8 cellular contexts compared by ENCODE assay signal in genomic region chr17:59859444-59860025, GRCh38. TPM values are rescaled to one million over a fixed set of nuclear protein-coding genes. Genes with fewer than 3 reads are reported as not detected.
DNase-seq lines count a peak whose midpoint lies in the region; ATAC-seq and TF ChIP-seq lines count a peak whose summit lies in the region.

No MANE protein-coding gene starts in this region.

- H3K4me1 ChIP-seq in OCI-LY1 (ENCODE audit: insufficient read depth, low read length, severe bottlenecking), result peaks cover 10% of the 10 kb centered on the region

- no peak overlapping the region for H3K4me2 ChIP-seq in OCI-LY1 (ENCODE audit: low read length)

- no peak overlapping the region for H2AFZ ChIP-seq in OCI-LY1 (ENCODE audit: low read length)

- CTCF ChIA-PET in activated CD4-positive, alpha-beta T cell treated with anti-CD3 and anti-CD28 coated beads for 36 hours (lab: Charles Lee), result interaction anchor here (0.6 to 2.0 kb wide), 18 partner anchors 10 to 224 kb away, joined by 3 to 22 read pairs (median 4); partner anchors contain the start of genes PTRH2 and VMP1

- H3K9ac ChIP-seq in OCI-LY1 (ENCODE audit: low read length), result no peak overlapping the region

- peak overlapping the region; percentile 37 for H3K27ac Mint-ChIP-seq in activated CD4-positive, alpha-beta T cell treated with anti-CD3 and anti-CD28 coated beads for 36 hours
- no peak overlapping the region for H3K27ac Mint-ChIP-seq in activated T-helper 2 cell treated with anti-CD3 and anti-CD28 coated beads, Interferon-gamma antibody, Interleukin-2, Interleukin-4, amounts not matched to agents 10 μg/mL and 5 μg/mL and 100 μg/mL, durations not matched to agents 14 hours and 24 hours and 36 hours

- peak; percentile 60 for ATAC-seq in activated CD4-positive, alpha-beta T cell treated with anti-CD3 and anti-CD28 coated beads for 36 hours
- ATAC-seq in GM18909 (IDR thresholded peaks at IDR 0.05; ENCODE audit: poor library complexity, unreplicated experiment), result no peak

- no peaks in the 10 kb centered on the region for H3K27me3 ChIP-seq in OCI-LY1 (ENCODE audit: insufficient read depth, low read length)

- no peaks in the 10 kb centered on the region for H3K27me3 Mint-ChIP-seq in activated CD4-positive, alpha-beta T cell treated with anti-CD3 and anti-CD28 coated beads for 36 hours
- H3K27me3 Mint-ChIP-seq in activated T-helper 2 cell treated with anti-CD3 and anti-CD28 coated beads, Interferon-gamma antibody, Interleukin-2, Interleukin-4, amounts not matched to agents 10 μg/mL and 5 μg/mL and 100 μg/mL, durations not matched to agents 14 hours and 24 hours and 36 hours (ENCODE audit: low read depth), result no peaks in the 10 kb centered on the region

- no peaks in the 10 kb centered on the region for H4K20me1 ChIP-seq in OCI-LY1 (ENCODE audit: insufficient read depth, low read length)

- no peak overlapping the region for H3K4me3 ChIP-seq in OCI-LY1 (ENCODE audit: low read depth, low read length, poor library complexity, severe bottlenecking)

- no peaks in the 10 kb centered on the region for H3K79me2 ChIP-seq in OCI-LY1 (ENCODE audit: insufficient read depth, low read length)

- peaks cover 9% of the 10 kb centered on the region; the same call in 1 of the 2 replicates for H3F3A ChIP-seq in OCI-LY1 (ENCODE audit: insufficient read depth, low read length)

- TF ChIP-seq CTCF in OCI-LY1 (IDR thresholded peaks at IDR 0.05; ENCODE audit: low read length), result peak; percentile 62

- no peaks in the 10 kb centered on the region for H3K9me3 ChIP-seq in OCI-LY1 (ENCODE audit: low read length)

- H3K4me1 Mint-ChIP-seq in activated CD4-positive, alpha-beta T cell treated with anti-CD3 and anti-CD28 coated beads for 36 hours, result peaks cover 20% of the 10 kb centered on the region
- peaks cover 9% of the 10 kb centered on the region for H3K4me1 Mint-ChIP-seq in activated T-helper 2 cell treated with anti-CD3 and anti-CD28 coated beads, Interferon-gamma antibody, Interleukin-2, Interleukin-4, amounts not matched to agents 10 μg/mL and 5 μg/mL and 100 μg/mL, durations not matched to agents 14 hours and 24 hours and 36 hours (ENCODE audit: low read depth)

- H3K27ac ChIP-seq in OCI-LY1 (ENCODE audit: low read depth, low read length, poor library complexity, severe bottlenecking), result peak overlapping the region; percentile 41

- no peaks in the 10 kb centered on the region for H3K9me3 Mint-ChIP-seq in activated CD4-positive, alpha-beta T cell treated with anti-CD3 and anti-CD28 coated beads for 36 hours (ENCODE audit: low read depth)
- H3K9me3 Mint-ChIP-seq in activated T-helper 2 cell treated with anti-CD3 and anti-CD28 coated beads, Interferon-gamma antibody, Interleukin-2, Interleukin-4, amounts not matched to agents 10 μg/mL and 5 μg/mL and 100 μg/mL, durations not matched to agents 14 hours and 24 hours and 36 hours, result no peaks in the 10 kb centered on the region

- H3K36me3 ChIP-seq in OCI-LY1 (ENCODE audit: insufficient read depth, low read length), result peaks cover 25% of the 10 kb centered on the region

- DNase-seq in activated CD4-positive, alpha-beta T cell treated with anti-CD3 and anti-CD28 coated beads for 36 hours, result no peak
- no peak for DNase-seq in activated CD4-positive, alpha-beta T cell treated with anti-CD3 and anti-CD28 coated beads, Interleukin-2, amount 50 U/mL, for 1 hour
- DNase-seq in dermis microvascular lymphatic vessel endothelial cell (ENCODE audit: low read depth in 2 of 2) (peak; percentile 64 to 72), non-pigmented ciliary epithelial cell (ENCODE audit: low read depth) (peak; percentile 24), mucosa of gallbladder (ENCODE audit: low spot score) (no peak)
- no peak for DNase-seq in activated T-helper 2 cell treated with anti-CD3 and anti-CD28 coated beads, Interferon-gamma antibody, Interleukin-2, Interleukin-4, amounts not matched to agents 10 μg/mL and 5 μg/mL and 100 μg/mL, durations not matched to agents 14 hours and 24 hours and 36 hours (ENCODE audit: low spot score)

- intact Hi-C loops in activated CD4-positive, alpha-beta T cell treated with anti-CD3 and anti-CD28 coated beads for 36 hours (cut with DNase I, micrococcal nuclease), result loop anchor here (1.0 kb wide), 2 partner anchors 106 to 112 kb away; no protein-coding TSS in a partner anchor
- intact Hi-C loops in activated T-helper 2 cell treated with anti-CD3 and anti-CD28 coated beads, Interferon-gamma antibody, Interleukin-2, Interleukin-4, amounts not matched to agents 10 μg/mL and 5 μg/mL and 100 μg/mL, durations not matched to agents 14 hours and 24 hours and 36 hours (cut with micrococcal nuclease), result loop anchor here (1.0 kb wide), 1 partner anchor 106 kb away; no protein-coding TSS in a partner anchor

- H3K36me3 Mint-ChIP-seq in activated CD4-positive, alpha-beta T cell treated with anti-CD3 and anti-CD28 coated beads for 36 hours (ENCODE audit: low read depth), result peaks cover 6% of the 10 kb centered on the region
- peaks cover 21% of the 10 kb centered on the region for H3K36me3 Mint-ChIP-seq in activated T-helper 2 cell treated with anti-CD3 and anti-CD28 coated beads, Interferon-gamma antibody, Interleukin-2, Interleukin-4, amounts not matched to agents 10 μg/mL and 5 μg/mL and 100 μg/mL, durations not matched to agents 14 hours and 24 hours and 36 hours (ENCODE audit: low read depth)

- H3K4me3 Mint-ChIP-seq in activated CD4-positive, alpha-beta T cell treated with anti-CD3 and anti-CD28 coated beads for 36 hours, result no peak overlapping the region
- H3K4me3 Mint-ChIP-seq in activated T-helper 2 cell treated with anti-CD3 and anti-CD28 coated beads, Interferon-gamma antibody, Interleukin-2, Interleukin-4, amounts not matched to agents 10 μg/mL and 5 μg/mL and 100 μg/mL, durations not matched to agents 14 hours and 24 hours and 36 hours (ENCODE audit: low read depth), result no peak overlapping the region

- no peaks in the 10 kb centered on the region for H3K9me2 ChIP-seq in OCI-LY1 (ENCODE audit: low read depth, low read length)

- POLR2A ChIA-PET in activated CD4-positive, alpha-beta T cell treated with anti-CD3 and anti-CD28 coated beads for 36 hours (lab: Charles Lee), result interaction anchor here (0.6 to 1.1 kb wide), 3 partner anchors 18 to 107 kb away, joined by 3 to 5 read pairs (median 4); no protein-coding TSS in a partner anchor

RNA-seq across cellular contexts. Expression of gene TUBD1, which starts 33.2 kb away (rescaled TPM):
- total RNA-seq in activated CD4-positive, alpha-beta T cell treated with anti-CD3 and anti-CD28 coated beads for 36 hours, result 10 to 100 TPM; 10.6 to 11.0 TPM
- 8.3 and 9.6 TPM in 2 replicates for total RNA-seq in dermis microvascular lymphatic vessel endothelial cell
- total RNA-seq in activated T-helper 2 cell treated with anti-CD3 and anti-CD28 coated beads, Interferon-gamma antibody, Interleukin-2, Interleukin-4, amounts not matched to agents 10 μg/mL and 5 μg/mL and 100 μg/mL, durations not matched to agents 14 hours and 24 hours and 36 hours, result 8.2 and 9.3 TPM in 2 replicates
- total RNA-seq in mucosa of gallbladder, result 8.6 TPM

RNA-seq across cellular contexts. Expression of gene RPS6KB1, which starts 33.4 kb away (rescaled TPM):
- 10 to 100 TPM; 52.6 to 54.5 TPM for total RNA-seq in activated CD4-positive, alpha-beta T cell treated with anti-CD3 and anti-CD28 coated beads for 36 hours
- total RNA-seq in dermis microvascular lymphatic vessel endothelial cell (16.6 and 16.8 TPM in 2 replicates), mucosa of gallbladder (27.3 TPM)
- total RNA-seq in activated T-helper 2 cell treated with anti-CD3 and anti-CD28 coated beads, Interferon-gamma antibody, Interleukin-2, Interleukin-4, amounts not matched to agents 10 μg/mL and 5 μg/mL and 100 μg/mL, durations not matched to agents 14 hours and 24 hours and 36 hours, result 65.9 and 70.1 TPM in 2 replicates

Comparison
In these comparisons a context has a peak if more than half of its experiments do, and no peak if none do; other contexts are left out.
1. DNase-seq: peak in dermis microvascular lymphatic vessel endothelial cell (2 of 2) and non-pigmented ciliary epithelial cell (single experiment); none in activated CD4-positive, alpha-beta T cell treated with anti-CD3 and anti-CD28 coated beads for 36 hours (single experiment), activated CD4-positive, alpha-beta T cell treated with anti-CD3 and anti-CD28 coated beads, Interleukin-2, amount 50 U/mL, for 1 hour (single experiment), activated T-helper 2 cell treated with anti-CD3 and anti-CD28 coated beads, Interferon-gamma antibody, Interleukin-2, Interleukin-4, amounts not matched to agents 10 μg/mL and 5 μg/mL and 100 μg/mL, durations not matched to agents 14 hours and 24 hours and 36 hours (single experiment) and mucosa of gallbladder (single experiment).